In the genomic region with DNA sequence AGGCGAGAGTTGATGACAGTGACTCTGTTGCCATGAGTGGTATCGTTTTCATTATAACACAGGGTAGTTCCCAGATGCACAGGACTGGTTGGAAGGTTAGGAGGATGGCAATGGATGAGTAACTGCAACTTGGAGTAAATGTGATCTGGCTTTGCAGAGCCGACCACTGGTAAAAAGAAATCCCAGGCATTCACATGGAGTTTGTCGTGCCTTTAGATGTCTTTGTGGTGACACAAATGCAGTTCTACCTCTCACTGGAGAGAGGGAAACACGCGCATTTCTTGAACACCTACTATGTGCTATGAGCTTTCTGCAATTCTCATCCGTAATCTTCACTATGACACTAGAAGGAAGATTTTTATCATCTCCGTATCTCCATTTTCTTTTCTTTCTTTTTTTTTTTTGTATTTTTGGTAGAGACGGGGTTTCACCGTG, we compare ENCODE assay signal across 1 cellular context.
TF ChIP-seq lines count a peak whose summit lies in the region.

No MANE protein-coding gene starts in this region.

TF ChIP-seq in SK-N-SH treated with all-trans-retinoic acid at 6 μM for 48 hours, 23 proteins besides CTCF, POLR2A, EP300 and RAD21 (continued from another document):
- no peak for TF ChIP-seq POU6F1 (CRISPR knock-in tag; IDR thresholded peaks at IDR 0.05; ENCODE audit: borderline replicate concordance, low read depth)
- TF ChIP-seq ZFP30 (CRISPR knock-in tag; IDR thresholded peaks at IDR 0.05), result no peak
- TF ChIP-seq, protein P1, sequence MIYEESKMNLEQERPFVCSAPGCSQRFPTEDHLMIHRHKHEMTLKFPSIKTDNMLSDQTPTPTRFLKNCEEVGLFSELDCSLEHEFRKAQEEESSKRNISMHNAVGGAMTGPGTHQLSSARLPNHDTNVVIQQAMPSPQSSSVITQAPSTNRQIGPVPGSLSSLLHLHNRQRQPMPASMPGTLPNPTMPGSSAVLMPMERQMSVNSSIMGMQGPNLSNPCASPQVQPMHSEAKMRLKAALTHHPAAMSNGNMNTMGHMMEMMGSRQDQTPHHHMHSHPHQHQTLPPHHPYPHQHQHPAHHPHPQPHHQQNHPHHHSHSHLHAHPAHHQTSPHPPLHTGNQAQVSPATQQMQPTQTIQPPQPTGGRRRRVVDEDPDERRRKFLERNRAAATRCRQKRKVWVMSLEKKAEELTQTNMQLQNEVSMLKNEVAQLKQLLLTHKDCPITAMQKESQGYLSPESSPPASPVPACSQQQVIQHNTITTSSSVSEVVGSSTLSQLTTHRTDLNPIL (CRISPR knock-in tag; IDR thresholded peaks at IDR 0.05; ENCODE audit: low read depth), result no peak
- TF ChIP-seq ZFP3 (CRISPR knock-in tag; IDR thresholded peaks at IDR 0.05), result no peak
